12 cellular contexts compared by ENCODE assay signal in genomic region chr6:166774770-166775169, GRCh38.
"Had no signal": no experiment of that assay in that cellular context is flagged by ENCODE, and none has a peak within 500 bp of the region (broad histone marks: within the 10 kb centered on the region; RNA-seq: fewer than 3 reads in every experiment).

No MANE protein-coding gene starts in this region.

- H3K36me3 Mint-ChIP-seq: natural killer cell; stimulated activated effector memory CD8-positive, alpha-beta T cell treated with anti-CD3 and anti-CD28 coated beads, Interleukin-12 subunit alpha, Interleukin-12 subunit beta, amount 100 ng/mL, for 72 hours; WTC11 had no signal

- H3K4me3 ChIP-seq: cardiac muscle cell, heart left ventricle, smooth muscle cell, thyroid gland, vagina had no signal

- H3K4me3 Mint-ChIP-seq: activated CD8-positive, alpha-beta T cell treated with anti-CD3 and anti-CD28 coated beads, Interleukin-2, amount 10 ng/mL, durations not matched to agents 7 days and 5 days; activated naive CD4-positive, alpha-beta T cell treated with anti-CD3 and anti-CD28 coated beads for 36 hours; activated T-helper 17 cell treated with anti-CD3 and anti-CD28 coated beads, Interleukin-2, amount 50 U/mL, for 72 hours; natural killer cell; stimulated activated effector memory CD8-positive, alpha-beta T cell treated with anti-CD3 and anti-CD28 coated beads, Interleukin-12 subunit alpha, Interleukin-12 subunit beta, amount 100 ng/mL, for 72 hours; WTC11 had no signal

- H3K9me3 ChIP-seq: heart left ventricle, thyroid gland, vagina had no signal

- H3K4me1 ChIP-seq: heart left ventricle, thyroid gland, vagina had no signal

- H3K4me1 Mint-ChIP-seq: activated T-helper 17 cell treated with anti-CD3 and anti-CD28 coated beads, Interleukin-2, amount 50 U/mL, for 72 hours had no signal

- H3K27me3 Mint-ChIP-seq: activated T-helper 17 cell treated with anti-CD3 and anti-CD28 coated beads, Interleukin-2, amount 50 U/mL, for 72 hours had no signal

- H3K27ac Mint-ChIP-seq: activated CD8-positive, alpha-beta T cell treated with anti-CD3 and anti-CD28 coated beads, Interleukin-2, amount 10 ng/mL, durations not matched to agents 7 days and 5 days; activated naive CD4-positive, alpha-beta T cell treated with anti-CD3 and anti-CD28 coated beads for 36 hours; activated T-helper 17 cell treated with anti-CD3 and anti-CD28 coated beads, Interleukin-2, amount 50 U/mL, for 72 hours; natural killer cell; progenitor cell of endocrine pancreas; stimulated activated effector memory CD8-positive, alpha-beta T cell treated with anti-CD3 and anti-CD28 coated beads, Interleukin-12 subunit alpha, Interleukin-12 subunit beta, amount 100 ng/mL, for 72 hours; WTC11 had no signal

- H3K9me3 Mint-ChIP-seq: activated naive CD4-positive, alpha-beta T cell treated with anti-CD3 and anti-CD28 coated beads for 36 hours; activated T-helper 17 cell treated with anti-CD3 and anti-CD28 coated beads, Interleukin-2, amount 50 U/mL, for 72 hours; natural killer cell; stimulated activated effector memory CD8-positive, alpha-beta T cell treated with anti-CD3 and anti-CD28 coated beads, Interleukin-12 subunit alpha, Interleukin-12 subunit beta, amount 100 ng/mL, for 72 hours; WTC11 had no signal

- H3K36me3 ChIP-seq: cardiac muscle cell, heart left ventricle, thyroid gland, vagina had no signal
